8 cellular contexts compared by ENCODE assay signal in the genomic region with DNA sequence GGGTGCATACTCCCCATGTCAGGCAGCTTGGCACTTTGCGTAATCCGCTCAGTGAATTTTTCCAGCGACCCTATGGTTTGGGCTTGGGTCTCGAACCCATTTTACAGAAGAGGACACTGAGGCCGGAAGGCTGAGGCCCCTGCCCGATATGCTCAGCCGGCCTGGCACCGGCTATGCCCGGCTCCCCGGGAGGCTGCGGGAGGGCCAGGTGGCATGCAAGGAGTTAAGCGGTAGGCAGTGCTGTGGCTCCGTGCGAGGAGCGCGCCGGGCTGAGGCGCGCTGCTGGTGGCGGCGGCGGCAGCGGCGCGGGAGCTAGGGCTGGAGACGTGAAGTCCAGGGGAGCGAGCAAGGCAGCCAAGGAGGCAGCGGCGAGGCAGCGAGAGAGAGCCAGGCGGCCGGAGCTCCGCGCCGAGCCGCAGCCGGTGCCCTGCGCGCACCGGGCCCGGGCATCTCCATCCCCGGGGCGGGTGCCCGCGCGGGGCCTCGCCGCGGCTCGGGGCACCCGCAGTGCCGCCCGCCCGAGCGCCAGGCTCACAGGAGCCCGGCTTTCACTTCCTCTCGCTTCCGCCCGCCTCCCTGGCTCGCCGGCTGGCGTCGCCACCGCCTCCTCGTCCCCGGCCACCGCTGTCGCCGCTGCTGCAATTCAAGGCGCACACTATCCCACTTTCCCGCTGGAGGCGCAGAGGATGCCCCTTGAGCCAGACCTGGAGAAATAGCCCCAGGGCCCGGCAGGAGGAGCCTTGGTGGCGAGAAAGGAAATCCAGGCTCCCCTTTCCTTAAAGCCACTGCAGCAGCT. TPM values are rescaled to one million over a fixed set of nuclear protein-coding genes. Genes with fewer than 3 reads are reported as not detected.
DNase-seq lines count a peak whose midpoint lies in the region; ATAC-seq and TF ChIP-seq lines count a peak whose summit lies in the region.

A gene (plus strand): TSS at position 272 of the 796 bp plus-strand sequence. CDS start 66,545 bp downstream, outside the sequence.

- H3K9me3 Mint-ChIP-seq in endodermal cell (no peaks in the 10 kb centered on the region), memory B cell (no peaks in the 10 kb centered on the region)

- TF ChIP-seq CTCF in Peyer's patch (IDR thresholded peaks at IDR 0.05), result no peak
- TF ChIP-seq CTCF in endodermal cell (conservative IDR thresholded peaks at IDR 0.05), result peak; percentile 84

- H3K27me3 Mint-ChIP-seq in endodermal cell (ENCODE audit: insufficient read depth) (peaks cover 75% of the 10 kb centered on the region), memory B cell (no peaks in the 10 kb centered on the region)

- H3K36me3 ChIP-seq in ACC112 (ENCODE audit: insufficient read depth, low read length), result no peaks in the 10 kb centered on the region
- no peaks in the 10 kb centered on the region for H3K36me3 ChIP-seq in H7 (replicated peaks; ENCODE audit: control insufficient read depth, insufficient read depth, low read length)
- H3K36me3 ChIP-seq in Peyer's patch, result no peaks in the 10 kb centered on the region
- no peaks in the 10 kb centered on the region for H3K36me3 ChIP-seq in endodermal cell (ENCODE audit: control insufficient read depth, insufficient read depth, low read length)
- H3K36me3 ChIP-seq in thymus (ENCODE audit: control insufficient read depth, insufficient read depth), result no peaks in the 10 kb centered on the region

- H3K4me3 Mint-ChIP-seq in endodermal cell (peak within 1 kb of the TSS; percentile 52), memory B cell (peak within 1 kb of the TSS; percentile 87)

- H3K4me1 ChIP-seq in ACC112 (ENCODE audit: control insufficient read depth, insufficient read depth, low read length, unreplicated experiment) (no peaks in the 10 kb centered on the region), Peyer's patch (peaks cover 0 to 6% (median 3%) of the 10 kb centered on the region in 4 donors), endodermal cell (ENCODE audit: control insufficient read depth, insufficient read depth, low read length) (peaks cover 2% of the 10 kb centered on the region), thymus (ENCODE audit: control insufficient read depth, insufficient read depth, low read length) (no peaks in the 10 kb centered on the region)

- no peaks in the 10 kb centered on the region for H3K79me2 ChIP-seq in ACC112 (ENCODE audit: control insufficient read depth, insufficient read depth, low read length, unreplicated experiment)

- H3K4me1 Mint-ChIP-seq in endodermal cell (peaks cover 8% of the 10 kb centered on the region), memory B cell (peaks cover 25% of the 10 kb centered on the region)

- no peak for TF ChIP-seq POLR2A in Peyer's patch (IDR thresholded peaks at IDR 0.05)

- peak within 1 kb of the TSS; percentile 33 for H2AFZ ChIP-seq in ACC112 (ENCODE audit: low read length, unreplicated experiment)

- H3K27ac ChIP-seq in ACC112 (ENCODE audit: low read depth, low read length) (no peak within 1 kb of the TSS), Peyer's patch (peak within 1 kb of the TSS in 1 of 4 donors; percentile 52), endodermal cell (ENCODE audit: low read depth, low read length) (no peak within 1 kb of the TSS), thymus (ENCODE audit: low read depth) (no peak within 1 kb of the TSS)

- H3K4me3 ChIP-seq in ACC112 (ENCODE audit: low read depth, low read length), result peak within 1 kb of the TSS; percentile 71
- peak within 1 kb of the TSS; percentile 51 for H3K4me3 ChIP-seq in H7 (ENCODE audit: insufficient read depth, low read depth, low read length)
- peak within 1 kb of the TSS; percentile 20 to 50 (median 41) for H3K4me3 ChIP-seq in Peyer's patch
- H3K4me3 ChIP-seq in endodermal cell (ENCODE audit: low read length), result peak within 1 kb of the TSS; percentile 82
- H3K4me3 ChIP-seq in thymus (ENCODE audit: low read length), result peak within 1 kb of the TSS; percentile 18

- DNase-seq in H7 (peak; percentile 91), Peyer's patch (peak in 2 of 3 donors; percentile 37 to 52), endodermal cell (peak; percentile 99), memory B cell (ENCODE audit: low spot score in 2 of 2) (peak; percentile 28 to 49), mesenteric fat pad (ENCODE audit: low spot score) (no peak)

- H3K27ac Mint-ChIP-seq in endodermal cell (no peak within 1 kb of the TSS), memory B cell (peak within 1 kb of the TSS; percentile 56)

- H3K9me3 ChIP-seq in Peyer's patch (no peaks in the 10 kb centered on the region), endodermal cell (ENCODE audit: control insufficient read depth, low read length) (no peaks in the 10 kb centered on the region), thymus (ENCODE audit: control insufficient read depth) (no peaks in the 10 kb centered on the region)

- peaks cover 70% of the 10 kb centered on the region for H3K27me3 ChIP-seq in ACC112 (ENCODE audit: insufficient read depth, low read length)
- peaks cover 21% of the 10 kb centered on the region for H3K27me3 ChIP-seq in H7 (ENCODE audit: control insufficient read depth, insufficient read depth, low read length)
- peaks cover 0 to 5% of the 10 kb centered on the region in 2 donors for H3K27me3 ChIP-seq in Peyer's patch
- H3K27me3 ChIP-seq in endodermal cell (ENCODE audit: control insufficient read depth, insufficient read depth, low read length, poor library complexity, severe bottlenecking), result peaks cover 18% of the 10 kb centered on the region
- H3K27me3 ChIP-seq in thymus (ENCODE audit: control insufficient read depth, insufficient read depth), result peaks cover 28% of the 10 kb centered on the region

- no peaks in the 10 kb centered on the region for H3K36me3 Mint-ChIP-seq in endodermal cell (ENCODE audit: low read depth)
- H3K36me3 Mint-ChIP-seq in memory B cell, result no peaks in the 10 kb centered on the region

- H3K9ac ChIP-seq in endodermal cell (ENCODE audit: extremely low read depth, low read length, poor library complexity, severe bottlenecking), result no peak within 1 kb of the TSS

- WGBS in endodermal cell (ENCODE audit: insufficient coverage in 1 of 2, insufficient read length in 1 of 2), 2 experiments, result 1 to 4% methylated on average over 28 to 74 of the region's 74 CpGs
- 5% methylated on average over 74 of the region's 74 CpGs for WGBS in thymus

- peak; percentile 91 for ATAC-seq in memory B cell (ENCODE audit: low read depth)
- no peak for ATAC-seq in HG03097 (IDR thresholded peaks at IDR 0.05; ENCODE audit: low FRiP score, unreplicated experiment)

RNA-seq across cellular contexts. Expression of the gene that starts here (rescaled TPM):
- total RNA-seq in H7 (2014; rRNA removed; shearing (Covaris generic)), result 1.7 and 1.8 TPM in 2 replicates
- total RNA-seq in Peyer's patch, result 1 to 10 TPM in 1 of 4 donors, not detected in 3; 6.7 TPM
- 1 to 10 TPM in 1 of 2 donors, under 1 TPM in 1; 0.80 to 1.3 TPM for total RNA-seq in endodermal cell
- polyA plus RNA-seq in endodermal cell (2013, experiment 1 of 2), result 4.0 TPM
- polyA plus RNA-seq in endodermal cell (2013, experiment 2 of 2), result 2.6 TPM
- 0.02 TPM for polyA plus RNA-seq in thymus
- total RNA-seq in mesenteric fat pad, result 0.42 TPM

Comparison
In these comparisons a context has a peak if more than half of its experiments do, and no peak if none do; other contexts are left out.
1. H3K4me3 ChIP-seq: peak in every context shown above with its lines; median percentile 82 in endodermal cell; 71 in ACC112; 51 in H7; 41 in Peyer's patch; 18 in thymus.